1 cellular context compared by ENCODE assay signal in the genomic region with DNA sequence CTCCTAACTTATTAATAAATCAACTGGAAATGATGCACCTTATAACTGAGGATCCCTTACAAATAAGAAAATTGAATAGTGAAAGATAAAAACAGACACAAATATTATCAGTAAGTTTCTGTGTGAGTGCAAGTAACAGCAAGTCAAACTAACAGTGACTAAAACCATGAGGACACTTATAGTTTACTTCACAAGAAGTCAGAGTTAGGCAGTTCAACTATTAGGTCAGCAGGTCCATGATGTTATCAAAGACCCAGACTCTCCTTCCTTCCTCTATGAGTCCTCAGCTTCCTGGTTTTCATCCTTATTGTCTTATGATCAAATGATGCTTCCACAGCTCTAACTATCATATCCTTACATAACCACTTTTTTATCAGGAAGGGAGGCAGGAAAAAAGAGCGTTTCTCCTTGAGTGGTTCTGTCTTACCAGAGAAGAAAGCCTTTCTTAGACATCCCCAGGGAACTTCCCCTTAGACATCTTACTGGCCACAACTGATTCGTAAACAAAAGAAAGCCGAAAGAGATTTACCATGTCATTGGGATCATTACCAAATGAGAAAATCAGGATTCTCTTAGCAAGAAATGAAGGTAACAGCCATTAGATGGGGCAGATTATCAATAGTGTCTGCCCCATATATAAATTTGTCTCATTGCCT.
TF ChIP-seq lines count a peak whose summit lies in the region.

No MANE protein-coding gene starts in this region.

TF ChIP-seq in K562, 482 proteins besides CTCF, POLR2A, EP300 and RAD21:
- TF ChIP-seq, protein P1, sequence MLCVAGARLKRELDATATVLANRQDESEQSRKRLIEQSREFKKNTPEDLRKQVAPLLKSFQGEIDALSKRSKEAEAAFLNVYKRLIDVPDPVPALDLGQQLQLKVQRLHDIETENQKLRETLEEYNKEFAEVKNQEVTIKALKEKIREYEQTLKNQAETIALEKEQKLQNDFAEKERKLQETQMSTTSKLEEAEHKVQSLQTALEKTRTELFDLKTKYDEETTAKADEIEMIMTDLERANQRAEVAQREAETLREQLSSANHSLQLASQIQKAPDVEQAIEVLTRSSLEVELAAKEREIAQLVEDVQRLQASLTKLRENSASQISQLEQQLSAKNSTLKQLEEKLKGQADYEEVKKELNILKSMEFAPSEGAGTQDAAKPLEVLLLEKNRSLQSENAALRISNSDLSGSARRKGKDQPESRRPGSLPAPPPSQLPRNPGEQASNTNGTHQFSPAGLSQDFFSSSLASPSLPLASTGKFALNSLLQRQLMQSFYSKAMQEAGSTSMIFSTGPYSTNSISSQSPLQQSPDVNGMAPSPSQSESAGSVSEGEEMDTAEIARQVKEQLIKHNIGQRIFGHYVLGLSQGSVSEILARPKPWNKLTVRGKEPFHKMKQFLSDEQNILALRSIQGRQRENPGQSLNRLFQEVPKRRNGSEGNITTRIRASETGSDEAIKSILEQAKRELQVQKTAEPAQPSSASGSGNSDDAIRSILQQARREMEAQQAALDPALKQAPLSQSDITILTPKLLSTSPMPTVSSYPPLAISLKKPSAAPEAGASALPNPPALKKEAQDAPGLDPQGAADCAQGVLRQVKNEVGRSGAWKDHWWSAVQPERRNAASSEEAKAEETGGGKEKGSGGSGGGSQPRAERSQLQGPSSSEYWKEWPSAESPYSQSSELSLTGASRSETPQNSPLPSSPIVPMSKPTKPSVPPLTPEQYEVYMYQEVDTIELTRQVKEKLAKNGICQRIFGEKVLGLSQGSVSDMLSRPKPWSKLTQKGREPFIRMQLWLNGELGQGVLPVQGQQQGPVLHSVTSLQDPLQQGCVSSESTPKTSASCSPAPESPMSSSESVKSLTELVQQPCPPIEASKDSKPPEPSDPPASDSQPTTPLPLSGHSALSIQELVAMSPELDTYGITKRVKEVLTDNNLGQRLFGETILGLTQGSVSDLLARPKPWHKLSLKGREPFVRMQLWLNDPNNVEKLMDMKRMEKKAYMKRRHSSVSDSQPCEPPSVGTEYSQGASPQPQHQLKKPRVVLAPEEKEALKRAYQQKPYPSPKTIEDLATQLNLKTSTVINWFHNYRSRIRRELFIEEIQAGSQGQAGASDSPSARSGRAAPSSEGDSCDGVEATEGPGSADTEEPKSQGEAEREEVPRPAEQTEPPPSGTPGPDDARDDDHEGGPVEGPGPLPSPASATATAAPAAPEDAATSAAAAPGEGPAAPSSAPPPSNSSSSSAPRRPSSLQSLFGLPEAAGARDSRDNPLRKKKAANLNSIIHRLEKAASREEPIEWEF (CRISPR knock-in tag; IDR thresholded peaks at IDR 0.05): no peak
